9 cellular contexts compared by ENCODE assay signal in genomic region chr21:45152265-45152746, GRCh38.
DNase-seq lines count a peak whose midpoint lies in the region; ATAC-seq and TF ChIP-seq lines count a peak whose summit lies in the region.
"Had no signal": no experiment of that assay in that cellular context is flagged by ENCODE, and none has a peak within 500 bp of the region (broad histone marks: within the 10 kb centered on the region; RNA-seq: fewer than 3 reads in every experiment).

No MANE protein-coding gene starts in this region.

- H3K4me2 ChIP-seq in SK-N-SH = no peak overlapping the region

- no peaks in the 10 kb centered on the region for H3K9me2 ChIP-seq in SK-N-SH

- POLR2A ChIA-PET in SK-N-SH (lab: Yijun Ruan, JAX) = no interaction called here
- POLR2A ChIA-PET in activated CD4-positive, alpha-beta memory T cell treated with anti-CD3 and anti-CD28 coated beads, Interleukin-2, amount 10 ng/mL, durations not matched to agents 7 days and 5 days (lab: Charles Lee) = interaction anchor here (0.9 to 1.2 kb wide), 2 partner anchors 12 to 187 kb away, joined by 3 read pairs; no protein-coding TSS in a partner anchor

- no peak for DNase-seq in SK-N-SH
- peak; percentile 74 for DNase-seq in activated CD4-positive, alpha-beta memory T cell treated with anti-CD3 and anti-CD28 coated beads, Interleukin-2, amount 10 ng/mL, durations not matched to agents 7 days and 5 days
- no peak for DNase-seq in progenitor cell of endocrine pancreas (ENCODE audit: low spot score, unreplicated experiment)
- DNase-seq in ureter (ENCODE audit: low spot score) = peak; percentile 48
- DNase-seq in foreskin fibroblast = no peak

- ATAC-seq in SK-N-SH treated with all-trans-retinoic acid at 6 μM for 48 hours (no peak), esophagus mucosa (peak; percentile 36), GM21825 (IDR thresholded peaks at IDR 0.05; ENCODE audit: unreplicated experiment) (no peak)

- peak overlapping the region; percentile 78 for H3K4me3 Mint-ChIP-seq in activated CD4-positive, alpha-beta memory T cell treated with anti-CD3 and anti-CD28 coated beads, Interleukin-2, amount 10 ng/mL, durations not matched to agents 7 days and 5 days
- H3K4me3 Mint-ChIP-seq in progenitor cell of endocrine pancreas (ENCODE audit: low read depth) = no peak overlapping the region

- no peaks in the 10 kb centered on the region for H3K9me3 ChIP-seq in SK-N-SH

- H3K79me2 ChIP-seq in SK-N-SH (ENCODE audit: insufficient read depth) = no peaks in the 10 kb centered on the region

- no peak overlapping the region for H2AFZ ChIP-seq in SK-N-SH (ENCODE audit: low read depth)

- H3K4me3 ChIP-seq in SK-N-SH (ENCODE audit: low read depth in 2 of 2, low read length in 1 of 2) = no peak overlapping the region
- no peak overlapping the region for H3K4me3 ChIP-seq in foreskin fibroblast (ENCODE audit: low read depth in 1 of 2, low read length in 2 of 2)

- H3K4me1 ChIP-seq in SK-N-SH (ENCODE audit: control insufficient read depth in 1 of 2, insufficient read depth in 2 of 2, low read depth in 1 of 2, low read length in 1 of 2) = peaks cover 19 to 70% of the 10 kb centered on the region in 2 experiments

- CTCF ChIA-PET in SK-N-SH (lab: Yijun Ruan, JAX) = interaction anchor here (0.9 to 10.8 kb wide), 2 partner anchors 13 to 138 kb away, joined by 5 to 159 read pairs; no protein-coding TSS in a partner anchor
- CTCF ChIA-PET in activated CD4-positive, alpha-beta memory T cell treated with anti-CD3 and anti-CD28 coated beads, Interleukin-2, amount 10 ng/mL, durations not matched to agents 7 days and 5 days (lab: Charles Lee) = interaction anchor here (0.5 to 5.0 kb wide), 11 partner anchors 12 to 288 kb away, joined by 3 to 66 read pairs (median 5); partner anchors contain the start of gene POFUT2

- no peaks in the 10 kb centered on the region for H4K20me1 ChIP-seq in SK-N-SH (ENCODE audit: insufficient read depth)

- no peak overlapping the region for H3K9ac ChIP-seq in SK-N-SH

- peaks cover 57% of the 10 kb centered on the region for H3K4me1 Mint-ChIP-seq in activated CD4-positive, alpha-beta memory T cell treated with anti-CD3 and anti-CD28 coated beads, Interleukin-2, amount 10 ng/mL, durations not matched to agents 7 days and 5 days
- peaks cover 4% of the 10 kb centered on the region for H3K4me1 Mint-ChIP-seq in progenitor cell of endocrine pancreas (ENCODE audit: low read depth)

- H3K27me3 Mint-ChIP-seq in activated CD4-positive, alpha-beta memory T cell treated with anti-CD3 and anti-CD28 coated beads, Interleukin-2, amount 10 ng/mL, durations not matched to agents 7 days and 5 days = no peaks in the 10 kb centered on the region
- no peaks in the 10 kb centered on the region for H3K27me3 Mint-ChIP-seq in progenitor cell of endocrine pancreas

- peaks cover 5% of the 10 kb centered on the region for H3F3A ChIP-seq in SK-N-SH (replicated peaks; ENCODE audit: insufficient read depth)

- H3K27ac ChIP-seq in SK-N-SH (ENCODE audit: low read depth in 2 of 2, low read length in 1 of 2) = peak overlapping the region in 1 of 2 experiments; percentile 99; a peak in 2 of 4 replicates
- H3K27ac ChIP-seq: VCaP had no signal

- no peaks in the 10 kb centered on the region for H3K36me3 ChIP-seq in SK-N-SH (replicated peaks in 1 of 2; ENCODE audit: control insufficient read depth in 1 of 2, insufficient read depth in 2 of 2, low read length in 1 of 2)

- TF ChIP-seq RAD21 in SK-N-SH (IDR thresholded peaks at IDR 0.05; ENCODE audit: low read length) = peak; percentile 36

- TF ChIP-seq CTCF in SK-N-SH (IDR thresholded peaks at IDR 0.05) (no peak), progenitor cell of endocrine pancreas (IDR thresholded peaks at IDR 0.05; ENCODE audit: unreplicated experiment) (peak; percentile 23), foreskin fibroblast (IDR thresholded peaks at IDR 0.05; ENCODE audit: low read depth, low read length) (no peak)

- H3K9me3 Mint-ChIP-seq in activated CD4-positive, alpha-beta memory T cell treated with anti-CD3 and anti-CD28 coated beads, Interleukin-2, amount 10 ng/mL, durations not matched to agents 7 days and 5 days = peaks cover 2% of the 10 kb centered on the region
- H3K9me3 Mint-ChIP-seq in progenitor cell of endocrine pancreas (ENCODE audit: low read depth) = no peaks in the 10 kb centered on the region

- peak overlapping the region; percentile 83 for H3K27ac Mint-ChIP-seq in activated CD4-positive, alpha-beta memory T cell treated with anti-CD3 and anti-CD28 coated beads, Interleukin-2, amount 10 ng/mL, durations not matched to agents 7 days and 5 days
- no peak overlapping the region for H3K27ac Mint-ChIP-seq in progenitor cell of endocrine pancreas

- H3K36me3 Mint-ChIP-seq in activated CD4-positive, alpha-beta memory T cell treated with anti-CD3 and anti-CD28 coated beads, Interleukin-2, amount 10 ng/mL, durations not matched to agents 7 days and 5 days (ENCODE audit: low read depth) = peaks cover 24% of the 10 kb centered on the region
- no peaks in the 10 kb centered on the region for H3K36me3 Mint-ChIP-seq in progenitor cell of endocrine pancreas (ENCODE audit: insufficient read depth)

- 94% methylated on average over 24 of the region's 24 CpGs for WGBS in SK-N-SH (ENCODE audit: low lambda C conversion rate)

- no peak for TF ChIP-seq EP300 in SK-N-SH (IDR thresholded peaks at IDR 0.05; ENCODE audit: borderline replicate concordance in 1 of 2, low read depth in 1 of 2, low read length in 1 of 2)

- H3K27me3 ChIP-seq in SK-N-SH (ENCODE audit: insufficient read depth) = no peaks in the 10 kb centered on the region

TF ChIP-seq in SK-N-SH, 30 proteins besides CTCF, POLR2A, EP300 and RAD21 (continues in another document):
- TF ChIP-seq IRF3 (IDR thresholded peaks at IDR 0.05; ENCODE audit: low read depth, low read length) = no peak
- no peak for TF ChIP-seq NFIC (IDR thresholded peaks at IDR 0.05; ENCODE audit: borderline replicate concordance)
- TF ChIP-seq SIN3A (IDR thresholded peaks at IDR 0.05; ENCODE audit: borderline replicate concordance, low read depth, low read length) = no peak
- no peak for TF ChIP-seq JUND (IDR thresholded peaks at IDR 0.05)
- TF ChIP-seq, protein P1, sequence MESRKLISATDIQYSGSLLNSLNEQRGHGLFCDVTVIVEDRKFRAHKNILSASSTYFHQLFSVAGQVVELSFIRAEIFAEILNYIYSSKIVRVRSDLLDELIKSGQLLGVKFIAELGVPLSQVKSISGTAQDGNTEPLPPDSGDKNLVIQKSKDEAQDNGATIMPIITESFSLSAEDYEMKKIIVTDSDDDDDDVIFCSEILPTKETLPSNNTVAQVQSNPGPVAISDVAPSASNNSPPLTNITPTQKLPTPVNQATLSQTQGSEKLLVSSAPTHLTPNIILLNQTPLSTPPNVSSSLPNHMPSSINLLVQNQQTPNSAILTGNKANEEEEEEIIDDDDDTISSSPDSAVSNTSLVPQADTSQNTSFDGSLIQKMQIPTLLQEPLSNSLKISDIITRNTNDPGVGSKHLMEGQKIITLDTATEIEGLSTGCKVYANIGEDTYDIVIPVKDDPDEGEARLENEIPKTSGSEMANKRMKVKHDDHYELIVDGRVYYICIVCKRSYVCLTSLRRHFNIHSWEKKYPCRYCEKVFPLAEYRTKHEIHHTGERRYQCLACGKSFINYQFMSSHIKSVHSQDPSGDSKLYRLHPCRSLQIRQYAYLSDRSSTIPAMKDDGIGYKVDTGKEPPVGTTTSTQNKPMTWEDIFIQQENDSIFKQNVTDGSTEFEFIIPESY (IDR thresholded peaks at IDR 0.05; ENCODE audit: borderline replicate concordance, low read depth) = no peak
- no peak for TF ChIP-seq FOXM1 (IDR thresholded peaks at IDR 0.05; ENCODE audit: low read depth)
- no peak for TF ChIP-seq GABPA (IDR thresholded peaks at IDR 0.05; ENCODE audit: low read depth)

TF ChIP-seq in SK-N-SH treated with all-trans-retinoic acid at 6 μM for 48 hours, 23 proteins besides CTCF, POLR2A, EP300 and RAD21 (continues in another document):
- TF ChIP-seq, protein P2, sequence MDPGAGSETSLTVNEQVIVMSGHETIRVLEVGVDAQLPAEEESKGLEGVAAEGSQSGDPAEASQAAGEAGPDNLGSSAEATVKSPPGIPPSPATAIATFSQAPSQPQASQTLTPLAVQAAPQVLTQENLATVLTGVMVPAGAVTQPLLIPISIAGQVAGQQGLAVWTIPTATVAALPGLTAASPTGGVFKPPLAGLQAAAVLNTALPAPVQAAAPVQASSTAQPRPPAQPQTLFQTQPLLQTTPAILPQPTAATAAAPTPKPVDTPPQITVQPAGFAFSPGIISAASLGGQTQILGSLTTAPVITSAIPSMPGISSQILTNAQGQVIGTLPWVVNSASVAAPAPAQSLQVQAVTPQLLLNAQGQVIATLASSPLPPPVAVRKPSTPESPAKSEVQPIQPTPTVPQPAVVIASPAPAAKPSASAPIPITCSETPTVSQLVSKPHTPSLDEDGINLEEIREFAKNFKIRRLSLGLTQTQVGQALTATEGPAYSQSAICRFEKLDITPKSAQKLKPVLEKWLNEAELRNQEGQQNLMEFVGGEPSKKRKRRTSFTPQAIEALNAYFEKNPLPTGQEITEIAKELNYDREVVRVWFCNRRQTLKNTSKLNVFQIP (CRISPR knock-in tag; IDR thresholded peaks at IDR 0.05; ENCODE audit: borderline replicate concordance, low read depth) = no peak
- TF ChIP-seq, protein P3, sequence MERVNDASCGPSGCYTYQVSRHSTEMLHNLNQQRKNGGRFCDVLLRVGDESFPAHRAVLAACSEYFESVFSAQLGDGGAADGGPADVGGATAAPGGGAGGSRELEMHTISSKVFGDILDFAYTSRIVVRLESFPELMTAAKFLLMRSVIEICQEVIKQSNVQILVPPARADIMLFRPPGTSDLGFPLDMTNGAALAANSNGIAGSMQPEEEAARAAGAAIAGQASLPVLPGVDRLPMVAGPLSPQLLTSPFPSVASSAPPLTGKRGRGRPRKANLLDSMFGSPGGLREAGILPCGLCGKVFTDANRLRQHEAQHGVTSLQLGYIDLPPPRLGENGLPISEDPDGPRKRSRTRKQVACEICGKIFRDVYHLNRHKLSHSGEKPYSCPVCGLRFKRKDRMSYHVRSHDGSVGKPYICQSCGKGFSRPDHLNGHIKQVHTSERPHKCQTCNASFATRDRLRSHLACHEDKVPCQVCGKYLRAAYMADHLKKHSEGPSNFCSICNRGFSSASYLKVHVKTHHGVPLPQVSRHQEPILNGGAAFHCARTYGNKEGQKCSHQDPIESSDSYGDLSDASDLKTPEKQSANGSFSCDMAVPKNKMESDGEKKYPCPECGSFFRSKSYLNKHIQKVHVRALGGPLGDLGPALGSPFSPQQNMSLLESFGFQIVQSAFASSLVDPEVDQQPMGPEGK (CRISPR knock-in tag; IDR thresholded peaks at IDR 0.05; ENCODE audit: borderline replicate concordance) = no peak
- TF ChIP-seq ZFP3 (CRISPR knock-in tag; IDR thresholded peaks at IDR 0.05) (no peak), ZC3H10 (CRISPR knock-in tag; IDR thresholded peaks at IDR 0.05) (no peak), PPARA (CRISPR knock-in tag; IDR thresholded peaks at IDR 0.05; ENCODE audit: borderline replicate concordance) (no peak), CSDC2 (CRISPR knock-in tag; IDR thresholded peaks at IDR 0.05) (no peak), ESRRG (CRISPR knock-in tag; IDR thresholded peaks at IDR 0.05) (no peak), GLIS3 (CRISPR knock-in tag; IDR thresholded peaks at IDR 0.05) (no peak), ZFP30 (CRISPR knock-in tag; IDR thresholded peaks at IDR 0.05) (no peak)

Comparison
In these comparisons a context has a peak if more than half of its experiments do, and no peak if none do; other contexts are left out.
1. DNase-seq: peak in activated CD4-positive, alpha-beta memory T cell treated with anti-CD3 and anti-CD28 coated beads, Interleukin-2, amount 10 ng/mL, durations not matched to agents 7 days and 5 days (single experiment) and ureter (single experiment); none in SK-N-SH (single experiment), progenitor cell of endocrine pancreas (single experiment) and foreskin fibroblast (0 of 2).